8 cellular contexts compared by ENCODE assay signal in the genomic region with DNA sequence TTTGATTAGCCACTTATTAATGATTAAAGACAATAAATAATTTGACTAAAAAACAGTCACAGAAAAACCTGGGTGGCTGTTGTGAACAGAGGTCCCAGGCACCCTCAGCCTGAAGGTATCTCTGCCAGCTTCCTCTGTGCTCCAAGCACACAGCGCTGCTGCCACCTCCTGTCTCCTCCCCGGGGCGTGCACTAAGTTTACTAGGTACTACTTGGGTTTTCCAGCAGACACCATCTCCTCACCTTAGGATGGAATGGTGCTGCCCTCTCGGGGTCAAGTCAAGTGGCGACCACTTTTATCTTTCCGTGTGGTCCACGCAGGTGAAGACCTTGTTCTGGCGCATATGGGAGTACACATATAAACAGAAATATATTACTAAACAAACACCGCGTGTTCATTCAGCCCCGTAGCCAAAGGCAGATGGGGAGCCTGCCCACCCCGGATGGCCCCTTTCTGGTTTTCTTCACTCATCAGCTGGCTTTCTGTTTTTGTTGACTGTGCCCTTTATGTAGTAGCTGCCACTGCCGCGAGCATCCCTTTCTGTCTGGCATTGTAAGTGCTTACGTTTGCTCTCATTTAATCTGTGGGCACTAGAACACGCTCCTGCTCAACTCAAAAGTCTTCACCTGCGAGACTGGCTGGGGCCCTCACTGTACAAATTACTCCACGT.
DNase-seq lines count a peak whose midpoint lies in the region; ATAC-seq lines count a peak whose summit lies in the region.

No MANE protein-coding gene starts in this region.

- H3K9me3 ChIP-seq in CD4-positive, alpha-beta memory T cell (ENCODE audit: control insufficient read depth in 1 of 2, low read length in 2 of 2), result no peaks in the 10 kb centered on the region
- H3K9me3 ChIP-seq in right cardiac atrium (ENCODE audit: control insufficient read depth, low read length), result no peaks in the 10 kb centered on the region

- H3K36me3 Mint-ChIP-seq in CD4-positive, alpha-beta memory T cell, result peaks cover 18 to 72% of the 10 kb centered on the region in 2 donors

- DNase-seq in CD4-positive, alpha-beta memory T cell, result peak; percentile 35 to 56 (median 44)
- peak; percentile 45 for DNase-seq in HuH-7 (ENCODE audit: low spot score)
- DNase-seq in activated CD4-positive, alpha-beta T cell treated with anti-CD3 and anti-CD28 coated beads, Interleukin-2, amount 50 U/mL, for 48 hours, result peak; percentile 19 to 35
- DNase-seq in right cardiac atrium, result peak; percentile 42 to 77 (median 76)
- no peak for DNase-seq in GOT3 (lab: John Stamatoyannopoulos, UW)
- no peak for DNase-seq in RKO (ENCODE audit: low spot score)
- no peak for DNase-seq in NCI-H1694 (lab: John Stamatoyannopoulos, UW)

- no peak overlapping the region for H3K27ac ChIP-seq in CD4-positive, alpha-beta memory T cell (ENCODE audit: low read depth, low read length)
- H3K27ac ChIP-seq in right cardiac atrium (ENCODE audit: low read length), result no peak overlapping the region

- intact Hi-C loops in CD4-positive, alpha-beta memory T cell (cut with micrococcal nuclease), result loop anchor here (1.0 kb wide), 2 partner anchors 97 to 119 kb away; no protein-coding TSS in a partner anchor
- intact Hi-C loops in right cardiac atrium (cut with DNase I), result loop anchor here in 3 of 4 donors (5.0 to 10.0 kb wide), 2 partner anchors 88 to 96 kb away; no protein-coding TSS in a partner anchor

- 66% methylated on average over 18 of the region's 18 CpGs for WGBS in right cardiac atrium

- H3K36me3 ChIP-seq in CD4-positive, alpha-beta memory T cell (ENCODE audit: insufficient read depth, low read length), result peaks cover 9% of the 10 kb centered on the region

- no peaks in the 10 kb centered on the region for H3K9me3 Mint-ChIP-seq in CD4-positive, alpha-beta memory T cell

- POLR2A ChIA-PET in CD4-positive, alpha-beta memory T cell (lab: Charles Lee; ENCODE audit: partially characterized antibody), result interaction anchor here (0.6 to 3.1 kb wide), 11 partner anchors 17 to 119 kb away, joined by 3 to 21 read pairs (median 4); no protein-coding TSS in a partner anchor

- no peaks in the 10 kb centered on the region for H3K27me3 Mint-ChIP-seq in CD4-positive, alpha-beta memory T cell

- H3K4me3 Mint-ChIP-seq in CD4-positive, alpha-beta memory T cell, result no peak overlapping the region

- peak overlapping the region in 6 of 7 donors; percentile 36 to 82 (median 74) for H3K27ac Mint-ChIP-seq in CD4-positive, alpha-beta memory T cell

- ATAC-seq in right cardiac atrium, result peak; percentile 59 to 71
- ATAC-seq in HG03135 (IDR thresholded peaks at IDR 0.05; ENCODE audit: unreplicated experiment), result no peak

- CTCF ChIA-PET in CD4-positive, alpha-beta memory T cell (lab: Charles Lee; ENCODE audit: partially characterized antibody), result interaction anchor here (0.6 to 5.4 kb wide), 23 partner anchors 10 to 450 kb away, joined by 3 to 70 read pairs (median 4); no protein-coding TSS in a partner anchor

- H3K4me3 ChIP-seq in CD4-positive, alpha-beta memory T cell (ENCODE audit: low read length in 2 of 2), result no peak overlapping the region
- H3K4me3 ChIP-seq in right cardiac atrium (ENCODE audit: low read length), result no peak overlapping the region

- H3K4me1 ChIP-seq in CD4-positive, alpha-beta memory T cell (ENCODE audit: insufficient read depth, low read length), result peaks cover 13% of the 10 kb centered on the region
- H3K4me1 ChIP-seq in right cardiac atrium (ENCODE audit: control insufficient read depth, insufficient read depth, low read length), result no peaks in the 10 kb centered on the region

- no peaks in the 10 kb centered on the region for H3K27me3 ChIP-seq in CD4-positive, alpha-beta memory T cell (ENCODE audit: insufficient read depth, low read length)
- no peaks in the 10 kb centered on the region for H3K27me3 ChIP-seq in right cardiac atrium (ENCODE audit: control insufficient read depth, insufficient read depth)

- H3K4me1 Mint-ChIP-seq in CD4-positive, alpha-beta memory T cell, result peaks cover 18 to 45% (median 19%) of the 10 kb centered on the region in 4 donors

Comparison
In these comparisons a context has a peak if more than half of its experiments do, and no peak if none do; other contexts are left out.
1. DNase-seq: peak in CD4-positive, alpha-beta memory T cell (5 of 5), HuH-7 (single experiment), activated CD4-positive, alpha-beta T cell treated with anti-CD3 and anti-CD28 coated beads, Interleukin-2, amount 50 U/mL, for 48 hours (2 of 2) and right cardiac atrium (3 of 3); none in GOT3 (single experiment), RKO (single experiment) and NCI-H1694 (single experiment).